ENCODE assay signal across 1 cellular context in genomic region chr1:151828931-151829330, GRCh38.
TF ChIP-seq lines count a peak whose summit lies in the region.

No MANE protein-coding gene starts in this region.

TF ChIP-seq in HEK293, 187 proteins besides CTCF, POLR2A, EP300 and RAD21 (continued from another document):
- 0 out of 2 replicates have a peak, but pooled peaks have one; percentile 43 for TF ChIP-seq PATZ1 (tag by site-specific recombination; IDR thresholded peaks at IDR 0.05)
